ENCODE assay signal across 18 cellular contexts in genomic region chr19:10639836-10640235, GRCh38. TPM values are rescaled to one million over a fixed set of nuclear protein-coding genes. Genes with fewer than 3 reads are reported as not detected.
DNase-seq lines count a peak whose midpoint lies in the region; ATAC-seq and TF ChIP-seq lines count a peak whose summit lies in the region.
"Had no signal": no experiment of that assay in that cellular context is flagged by ENCODE, and none has a peak within 500 bp of the region (broad histone marks: within the 10 kb centered on the region; RNA-seq: fewer than 3 reads in every experiment).

No MANE protein-coding gene starts in this region.

- no peak for TF ChIP-seq CTCF in GM13977 (IDR thresholded peaks at IDR 0.05; ENCODE audit: extremely low read depth, insufficient read depth, missing control alignments)
- TF ChIP-seq CTCF in Peyer's patch (IDR thresholded peaks at IDR 0.05) = no peak
- TF ChIP-seq CTCF in spleen (IDR thresholded peaks at IDR 0.05 in 8 of 11, conservative IDR thresholded peaks at IDR 0.05 in 3 of 11) = no peak

- 52 to 69% (median 66%) methylated on average over 8 of the region's 8 CpGs for WGBS in spleen, 5 donors

- no peaks in the 10 kb centered on the region for H3K9me3 ChIP-seq in Peyer's patch
- H3K9me3 ChIP-seq in spleen = no peaks in the 10 kb centered on the region
- H3K9me3 ChIP-seq: sigmoid colon, thoracic aorta had no signal

- TF ChIP-seq POLR2A in Peyer's patch (IDR thresholded peaks at IDR 0.05) (no peak), spleen (IDR thresholded peaks at IDR 0.05) (no peak), erythroblast (IDR thresholded peaks at IDR 0.05; ENCODE audit: low read length) (no peak)

- CTCF ChIA-PET in HEK293T (lab: Yijun Ruan, JAX) = no interaction called here

- intact Hi-C loops in spleen (cut with DNase I; ENCODE audit: low total_unique reads) = no loop called here

- H3K27me3 ChIP-seq in Peyer's patch = no peaks in the 10 kb centered on the region
- no peaks in the 10 kb centered on the region for H3K27me3 ChIP-seq in spleen (replicated peaks in 1 of 7)
- H3K27me3 ChIP-seq: sigmoid colon had no signal

- in situ Hi-C loops in GM13977 (cut with MboI; ENCODE audit: low pct_unique_long_range_greater_than_20kb, low sequenced_read_pairs, unreplicated experiment) = loop anchor here (5.0 kb wide), 1 partner anchor 58 kb away; no protein-coding TSS in a partner anchor

- ATAC-seq in HG03066 (IDR thresholded peaks at IDR 0.05; ENCODE audit: low read depth, unreplicated experiment) = peak; percentile 62

- H3K4me3 ChIP-seq in Peyer's patch = no peak overlapping the region
- no peak overlapping the region for H3K4me3 ChIP-seq in spleen
- H3K4me3 ChIP-seq: sigmoid colon, thoracic aorta had no signal

- POLR2A ChIA-PET in HEK293T (lab: Yijun Ruan, JAX) = no interaction called here

- H3K4me1 ChIP-seq in Peyer's patch = peaks cover 0 to 33% (median 6%) of the 10 kb centered on the region in 4 donors
- H3K4me1 ChIP-seq in spleen = peaks cover 16 to 100% (median 63%) of the 10 kb centered on the region in 6 donors

- H3K27ac ChIP-seq in Peyer's patch = peak overlapping the region in 3 of 4 donors; percentile 15 to 39 (median 25)
- peak overlapping the region in 5 of 8 donors; percentile 11 to 75 (median 38) for H3K27ac ChIP-seq in spleen
- H3K27ac ChIP-seq: C4-2B, sigmoid colon, thoracic aorta had no signal

- DNase-seq in GM13977 (ENCODE audit: low spot score) = peak; percentile 85
- DNase-seq in Peyer's patch = no peak
- no peak for DNase-seq in spleen
- no peak for DNase-seq in erythroblast (lab: John Stamatoyannopoulos, UW)
- no peak for DNase-seq in HEK293T (ENCODE audit: extremely low spot score)
- no peak for DNase-seq in NCI-H1048 (lab: John Stamatoyannopoulos, UW)
- no peak for DNase-seq in SHP77 (lab: John Stamatoyannopoulos, UW)
- DNase-seq: activated CD4-positive, CD25-positive, alpha-beta regulatory T cell treated with anti-CD3 and anti-CD28 coated beads, Interleukin-2, amount 50 U/mL, for 72 hours; islet precursor cell; NCI-H1930; NCI-H526; occipital lobe; sigmoid colon had no signal

- peaks cover 0 to 76% (median 0%) of the 10 kb centered on the region in 3 donors for H3K36me3 ChIP-seq in Peyer's patch
- H3K36me3 ChIP-seq in spleen = peaks cover 0 to 98% (median 84%) of the 10 kb centered on the region in 6 donors

TF ChIP-seq in HEK293T, 16 proteins besides CTCF, POLR2A, EP300 and RAD21:
- TF ChIP-seq SUZ12 (IDR thresholded peaks at IDR 0.05) = no peak
- TF ChIP-seq ARNT (IDR thresholded peaks at IDR 0.05) = no peak
- no peak for TF ChIP-seq L3MBTL2 (conservative IDR thresholded peaks at IDR 0.05)
- TF ChIP-seq, protein P1, sequence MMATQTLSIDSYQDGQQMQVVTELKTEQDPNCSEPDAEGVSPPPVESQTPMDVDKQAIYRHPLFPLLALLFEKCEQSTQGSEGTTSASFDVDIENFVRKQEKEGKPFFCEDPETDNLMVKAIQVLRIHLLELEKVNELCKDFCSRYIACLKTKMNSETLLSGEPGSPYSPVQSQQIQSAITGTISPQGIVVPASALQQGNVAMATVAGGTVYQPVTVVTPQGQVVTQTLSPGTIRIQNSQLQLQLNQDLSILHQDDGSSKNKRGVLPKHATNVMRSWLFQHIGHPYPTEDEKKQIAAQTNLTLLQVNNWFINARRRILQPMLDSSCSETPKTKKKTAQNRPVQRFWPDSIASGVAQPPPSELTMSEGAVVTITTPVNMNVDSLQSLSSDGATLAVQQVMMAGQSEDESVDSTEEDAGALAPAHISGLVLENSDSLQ (IDR thresholded peaks at IDR 0.05) = no peak
- no peak for TF ChIP-seq HDGF (IDR thresholded peaks at IDR 0.05; ENCODE audit: borderline replicate concordance)
- TF ChIP-seq LEF1 (IDR thresholded peaks at IDR 0.05; ENCODE audit: borderline replicate concordance) = no peak
- no peak for TF ChIP-seq SP1 (IDR thresholded peaks at IDR 0.05)
- TF ChIP-seq FOXA1 (IDR thresholded peaks at IDR 0.05) = no peak
- TF ChIP-seq NFRKB (IDR thresholded peaks at IDR 0.05) = no peak
- no peak for TF ChIP-seq TARDBP (IDR thresholded peaks at IDR 0.05)
TF ChIP-seq in HEK293T: peak in this region for 0.

RNA-seq across cellular contexts. Expression of gene ILF3, which starts 14.3 kb away (rescaled TPM):
- total RNA-seq in Peyer's patch (100 to 1,000 TPM in 3 of 4 donors, 10 to 100 TPM in 1; 73.4 to 227 (median 139) TPM), spleen (100 to 1,000 TPM; 150 to 264 (median 221) TPM)
- 100 to 1,000 TPM in 2 of 3 donors, 10 to 100 TPM in 1; 82.9 to 152 (median 143) TPM for polyA plus RNA-seq in spleen

RNA-seq across cellular contexts. Expression of gene SLC44A2, which starts 14.5 kb away (rescaled TPM):
- total RNA-seq in Peyer's patch (10 to 100 TPM; 24.2 to 81.7 (median 57.6) TPM), spleen (100 to 1,000 TPM; 199 to 358 (median 274) TPM)
- polyA plus RNA-seq in spleen = 100 to 1,000 TPM; 108 to 128 (median 125) TPM

RNA-seq across cellular contexts. Expression of gene AP1M2, which starts 52.7 kb away (rescaled TPM):
- total RNA-seq in Peyer's patch (100 to 1,000 TPM in 1 of 4 donors, 10 to 100 TPM in 3; 60.2 to 102 (median 82.5) TPM), spleen (1 to 10 TPM in 3 of 7 donors, under 1 TPM in 3, not detected in 1; 0.65 to 2.1 (median 0.93) TPM)
- under 1 TPM; 0.09 to 0.83 (median 0.74) TPM for polyA plus RNA-seq in spleen
- total RNA-seq: LHCN-M2; occipital lobe; T-helper 1 cell treated with Interleukin-12 subunit alpha and Interleukin-12 subunit beta and Interleukin-4 antibody, amounts not matched to agents 30 ng/mL and 1 ng/mL, for 36 hours had no signal

Comparison
In these comparisons a context has a peak if more than half of its experiments do, and no peak if none do; other contexts are left out.
1. RNA of gene AP1M2, which starts 52.7 kb away (total RNA-seq): 60.2 to 102 TPM in Peyer's patch; 0.65 to 2.1 TPM in spleen; every median in the first group is over 10 times any median in the second.